ENCODE assay signal across 9 cellular contexts in the genomic region with DNA sequence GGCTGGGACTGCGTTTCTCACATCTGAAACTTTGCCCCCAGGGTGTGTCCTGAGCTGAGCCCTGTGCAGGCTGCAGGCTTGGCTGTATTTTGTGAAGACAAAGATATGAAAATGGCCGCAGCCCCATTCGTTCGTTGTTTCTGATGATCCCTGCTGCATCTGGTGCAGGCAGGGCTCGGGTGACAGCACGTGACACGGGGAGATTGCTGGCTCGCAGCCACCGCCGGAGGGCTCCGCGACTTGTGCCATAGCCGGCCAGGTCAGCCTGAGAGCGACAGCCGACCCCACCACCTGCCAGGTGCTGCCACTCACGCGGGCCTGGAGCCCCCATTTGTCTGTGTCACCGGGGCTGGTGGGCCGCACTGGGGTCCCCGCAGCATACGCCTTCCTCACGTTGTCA.
A peak's percentile ranks its signal among the peaks of the same experiment; 100 is the strongest.
DNase-seq lines count a peak whose midpoint lies in the region; ATAC-seq, FAIRE-seq and TF ChIP-seq lines count a peak whose summit lies in the region.
"Had no signal": no experiment of that assay in that cellular context is flagged by ENCODE, and none has a peak within 500 bp of the region (broad histone marks: within the 10 kb centered on the region; RNA-seq: fewer than 3 reads in every experiment).

No MANE protein-coding gene starts in this region.

- BruUV-seq in HepG2 (replicated peaks; lab: Mats Ljungman, UMichigan), result no TSS peak

- TF ChIP-seq CTCF in HepG2 (CRISPR knock-in tag; IDR thresholded peaks at IDR 0.05) (no peak), upper lobe of right lung (IDR thresholded peaks at IDR 0.05) (no peak)

- peaks cover 5% of the 10 kb centered on the region; the same call in 1 of the 2 replicates for H3K9me3 ChIP-seq in HepG2 (ENCODE audit: low read length)
- no peaks in the 10 kb centered on the region for H3K9me3 ChIP-seq in upper lobe of right lung
- H3K9me3 ChIP-seq: left lung had no signal

- H3K79me2 ChIP-seq in HepG2 (ENCODE audit: insufficient read depth, low read length), result no peaks in the 10 kb centered on the region

- no peak overlapping the region; a peak in 1 of 6 replicates for H3K4me3 ChIP-seq in HepG2 (replicated peaks in 1 of 3; ENCODE audit: insufficient read depth in 1 of 3, low read depth in 2 of 3, low read length in 3 of 3)
- H3K4me3 ChIP-seq in upper lobe of right lung, result no peak overlapping the region
- H3K4me3 ChIP-seq: left lung had no signal

- FAIRE-seq in HepG2 (lab: Jason Lieb, UNC), result no peak

- no peak for TF ChIP-seq POLR2A in HepG2 (IDR thresholded peaks at IDR 0.05; ENCODE audit: insufficient read depth in 1 of 2, low read depth in 2 of 2, low read length in 2 of 2)

- POLR2A ChIA-PET in HepG2 (lab: Yijun Ruan, JAX), result no interaction called here

- H3K4me1 ChIP-seq in HepG2 (ENCODE audit: insufficient read depth, low read length) (peaks cover 14% of the 10 kb centered on the region), upper lobe of right lung (peaks cover 16% of the 10 kb centered on the region)

- DNase-seq in NCI-H345 (lab: John Stamatoyannopoulos, UW), result peak; percentile 41
- no peak for DNase-seq in NCI-H345 treated with DMSO at 0.1 percent for 48 hours (lab: John Stamatoyannopoulos, UW; ENCODE audit: unreplicated experiment)
- peak; percentile 76 for DNase-seq in SK-N-DZ (ENCODE audit: low spot score)
- DNase-seq in HepG2 (ENCODE audit: low spot score), result peak; percentile 10
- DNase-seq in upper lobe of right lung, result peak; percentile 65
- DNase-seq in SKM-1 (lab: John Stamatoyannopoulos, UW; ENCODE audit: unreplicated experiment), result no peak
- no peak for DNase-seq in putamen (ENCODE audit: low spot score)

- intact Hi-C loops in HepG2 (cut with micrococcal nuclease; ENCODE audit: unreplicated experiment), result no loop called here
- intact Hi-C loops in upper lobe of right lung (cut with DNase I), result no loop called here

- WGBS in HepG2 (ENCODE audit: low lambda C conversion rate), result 0% methylated on average over 2 of the region's 22 CpGs

- H3K27me3 ChIP-seq in HepG2 (ENCODE audit: control insufficient read depth in 1 of 2, insufficient read depth in 2 of 2, low read length in 2 of 2), result peaks cover 23 to 68% of the 10 kb centered on the region in 2 experiments
- no peaks in the 10 kb centered on the region for H3K27me3 ChIP-seq in upper lobe of right lung
- H3K27me3 ChIP-seq: left lung had no signal

- H3K4me2 ChIP-seq in HepG2 (ENCODE audit: low read depth, low read length), result peak overlapping the region; percentile 28; the same call in 1 of the 2 replicates

- no peaks in the 10 kb centered on the region for H4K20me1 ChIP-seq in HepG2 (ENCODE audit: insufficient read depth, low read length)

- no peak for TF ChIP-seq RAD21 in HepG2 (CRISPR knock-in tag; IDR thresholded peaks at IDR 0.05)

- CTCF ChIA-PET in HepG2 (lab: Yijun Ruan, JAX; ENCODE audit: low intra/inter-chr PET ratio, low total read pairs), result no interaction called here

- no peak for TF ChIP-seq EP300 in HepG2 (IDR thresholded peaks at IDR 0.05; ENCODE audit: low read depth in 2 of 2, low read length in 2 of 2)
- TF ChIP-seq EP300 in HepG2 (CRISPR knock-in tag; IDR thresholded peaks at IDR 0.05; ENCODE audit: borderline replicate concordance), result no peak

- in situ Hi-C loops in HepG2 (cut with HindIII; ENCODE audit: extremely low pct_ligation_motif_present, low pct_unique_long_range_greater_than_20kb), result no loop called here

- no peaks in the 10 kb centered on the region for H3K36me3 ChIP-seq in HepG2 (replicated peaks in 1 of 2; ENCODE audit: control insufficient read depth in 1 of 2, insufficient read depth in 2 of 2, low read length in 2 of 2)
- H3K36me3 ChIP-seq in upper lobe of right lung, result peaks cover 25% of the 10 kb centered on the region

- ATAC-seq in HepG2 (peak; percentile 63), upper lobe of right lung (no peak), HG03108 (IDR thresholded peaks at IDR 0.05; ENCODE audit: unreplicated experiment) (no peak)
- ATAC-seq: left lung had no signal

- H2AFZ ChIP-seq in HepG2 (ENCODE audit: low read length), result no peak overlapping the region

- no peak overlapping the region for H3K9ac ChIP-seq in HepG2 (ENCODE audit: insufficient read depth, low read depth, low read length)

- H3K27ac ChIP-seq in HepG2 (ENCODE audit: extremely low read length, insufficient read depth, low read length) (no peak overlapping the region), upper lobe of right lung (no peak overlapping the region)
- H3K27ac ChIP-seq: left lung had no signal

TF ChIP-seq in HepG2, 621 proteins besides CTCF, POLR2A, EP300 and RAD21:
- TF ChIP-seq NAIF1 (CRISPR knock-in tag; IDR thresholded peaks at IDR 0.05; ENCODE audit: borderline replicate concordance), result no peak
- TF ChIP-seq JDP2 (CRISPR knock-in tag; IDR thresholded peaks at IDR 0.05; ENCODE audit: borderline replicate concordance), result no peak
- TF ChIP-seq BHLHE40 (IDR thresholded peaks at IDR 0.05; ENCODE audit: low read length), result peak; percentile 70
- TF ChIP-seq SIX4 (CRISPR knock-in tag; IDR thresholded peaks at IDR 0.05), result peak; percentile 64; the same call in 1 of the 2 replicates
- TF ChIP-seq, protein P1, sequence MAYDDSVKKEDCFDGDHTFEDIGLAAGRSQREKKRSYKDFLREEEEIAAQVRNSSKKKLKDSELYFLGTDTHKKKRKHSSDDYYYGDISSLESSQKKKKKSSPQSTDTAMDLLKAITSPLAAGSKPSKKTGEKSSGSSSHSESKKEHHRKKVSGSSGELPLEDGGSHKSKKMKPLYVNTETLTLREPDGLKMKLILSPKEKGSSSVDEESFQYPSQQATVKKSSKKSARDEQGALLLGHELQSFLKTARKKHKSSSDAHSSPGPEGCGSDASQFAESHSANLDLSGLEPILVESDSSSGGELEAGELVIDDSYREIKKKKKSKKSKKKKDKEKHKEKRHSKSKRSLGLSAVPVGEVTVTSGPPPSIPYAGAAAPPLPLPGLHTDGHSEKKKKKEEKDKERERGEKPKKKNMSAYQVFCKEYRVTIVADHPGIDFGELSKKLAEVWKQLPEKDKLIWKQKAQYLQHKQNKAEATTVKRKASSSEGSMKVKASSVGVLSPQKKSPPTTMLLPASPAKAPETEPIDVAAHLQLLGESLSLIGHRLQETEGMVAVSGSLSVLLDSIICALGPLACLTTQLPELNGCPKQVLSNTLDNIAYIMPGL (CRISPR knock-in tag; IDR thresholded peaks at IDR 0.05; ENCODE audit: borderline replicate concordance in 1 of 2, low read depth in 1 of 2), result no peak
- 0 out of 2 replicates have a peak, but pooled peaks have one; percentile 21 for TF ChIP-seq ZNF501 (CRISPR knock-in tag; IDR thresholded peaks at IDR 0.05)
- TF ChIP-seq RFXANK (CRISPR knock-in tag; IDR thresholded peaks at IDR 0.05), result no peak
- TF ChIP-seq, protein P2, sequence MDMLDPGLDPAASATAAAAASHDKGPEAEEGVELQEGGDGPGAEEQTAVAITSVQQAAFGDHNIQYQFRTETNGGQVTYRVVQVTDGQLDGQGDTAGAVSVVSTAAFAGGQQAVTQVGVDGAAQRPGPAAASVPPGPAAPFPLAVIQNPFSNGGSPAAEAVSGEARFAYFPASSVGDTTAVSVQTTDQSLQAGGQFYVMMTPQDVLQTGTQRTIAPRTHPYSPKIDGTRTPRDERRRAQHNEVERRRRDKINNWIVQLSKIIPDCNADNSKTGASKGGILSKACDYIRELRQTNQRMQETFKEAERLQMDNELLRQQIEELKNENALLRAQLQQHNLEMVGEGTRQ (IDR thresholded peaks at IDR 0.05; ENCODE audit: low read depth, low read length), result peak; percentile 61; the same call in 1 of the 2 replicates
- TF ChIP-seq, protein P2 (CRISPR knock-in tag; IDR thresholded peaks at IDR 0.05; ENCODE audit: borderline replicate concordance), result peak; percentile 84; the same call in 1 of the 2 replicates
- TF ChIP-seq ZNF317 (CRISPR knock-in tag; IDR thresholded peaks at IDR 0.05), result 0 out of 2 replicates have a peak, but pooled peaks have one; percentile 44
- TF ChIP-seq KDM5A (IDR thresholded peaks at IDR 0.05; ENCODE audit: borderline replicate concordance, low read length), result no peak
- no peak for TF ChIP-seq HNRNPK (IDR thresholded peaks at IDR 0.05; ENCODE audit: low read depth, low read length, poor library complexity, severe bottlenecking)
- no peak for TF ChIP-seq ZNF547 (CRISPR knock-in tag; IDR thresholded peaks at IDR 0.05)
- TF ChIP-seq, protein P3, sequence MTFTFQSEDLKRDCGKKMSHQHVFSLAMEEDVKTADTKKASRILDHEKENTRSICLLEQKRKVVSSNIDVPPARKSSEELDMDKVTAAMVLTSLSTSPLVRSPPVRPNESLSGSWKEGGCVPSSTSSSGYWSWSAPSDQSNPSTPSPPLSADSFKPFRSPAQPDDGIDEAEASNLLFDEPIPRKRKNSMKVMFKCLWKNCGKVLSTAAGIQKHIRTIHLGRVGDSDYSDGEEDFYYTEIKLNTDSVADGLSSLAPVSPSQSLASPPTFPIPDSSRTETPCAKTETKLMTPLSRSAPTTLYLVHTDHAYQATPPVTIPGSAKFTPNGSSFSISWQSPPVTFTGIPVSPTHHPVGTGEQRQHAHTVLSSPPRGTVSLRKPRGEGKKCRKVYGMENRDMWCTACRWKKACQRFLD (CRISPR knock-in tag; IDR thresholded peaks at IDR 0.05; ENCODE audit: borderline replicate concordance), result no peak

Comparison
In these comparisons a context has a peak if more than half of its experiments do, and no peak if none do; other contexts are left out.
1. DNase-seq: peak in NCI-H345 (single experiment), SK-N-DZ (single experiment), HepG2 (single experiment) and upper lobe of right lung (single experiment); none in NCI-H345 treated with DMSO at 0.1 percent for 48 hours (single experiment), SKM-1 (single experiment) and putamen (single experiment).